ENCODE assay signal across 19 cellular contexts in genomic region chr9:125635888-125636287, GRCh38.
A peak's percentile ranks its signal among the peaks of the same experiment; 100 is the strongest.
DNase-seq lines count a peak whose midpoint lies in the region; TF ChIP-seq lines count a peak whose summit lies in the region.
"Had no signal": no experiment of that assay in that cellular context is flagged by ENCODE, and none has a peak within 500 bp of the region (broad histone marks: within the 10 kb centered on the region; RNA-seq: fewer than 3 reads in every experiment).

No MANE protein-coding gene starts in this region.

- DNase-seq in NCI-H1417 (lab: John Stamatoyannopoulos, UW) (peak; percentile 9 to 62 (median 50)), NCI-H1417 treated with DMSO at 0.1 percent for 48 hours (lab: John Stamatoyannopoulos, UW) (no peak), GM12865 (ENCODE audit: low read depth) (peak; percentile 31), NCI-H524 treated with DMSO at 0.1 percent for 48 hours (lab: John Stamatoyannopoulos, UW) (peak; percentile 51), chondrocyte (ENCODE audit: low spot score) (no peak), activated gamma-delta T cell treated with Interleukin-2 at 50 U/mL for 16 hours (no peak), amygdala (lab: John Stamatoyannopoulos, UW) (no peak)
- no peak for DNase-seq in stimulated activated CD8-positive, alpha-beta memory T cell treated with anti-CD3 and anti-CD28 coated beads, Interleukin-4, amount 100 ng/mL, for 48 hours
- DNase-seq: activated CD8-positive, alpha-beta T cell treated with anti-CD3 and anti-CD28 coated beads, Interleukin-2, amount 10 ng/mL, durations not matched to agents 7 days and 5 days; amniotic stem cell; DND-41; heart left ventricle; spleen; T-helper 1 cell; tibial artery; WERI-Rb-1 had no signal

- H3K9me3 Mint-ChIP-seq in chondrocyte (ENCODE audit: low read depth) = no peaks in the 10 kb centered on the region
- H3K9me3 Mint-ChIP-seq: stimulated activated effector memory CD8-positive, alpha-beta T cell treated with anti-CD3 and anti-CD28 coated beads, Interleukin-12 subunit alpha, Interleukin-12 subunit beta, amount 100 ng/mL, for 72 hours had no signal

- H3K4me1 Mint-ChIP-seq in chondrocyte (ENCODE audit: low read depth) = peaks cover 30% of the 10 kb centered on the region

- peak overlapping the region; percentile 11 for H3K27ac Mint-ChIP-seq in chondrocyte (ENCODE audit: unreplicated experiment)
- H3K27ac Mint-ChIP-seq: activated CD8-positive, alpha-beta T cell treated with anti-CD3 and anti-CD28 coated beads, Interleukin-2, amount 10 ng/mL, durations not matched to agents 7 days and 5 days; nephron; stimulated activated effector memory CD8-positive, alpha-beta T cell treated with anti-CD3 and anti-CD28 coated beads, Interleukin-12 subunit alpha, Interleukin-12 subunit beta, amount 100 ng/mL, for 72 hours had no signal

- H3K4me3 ChIP-seq in GM12865 (ENCODE audit: low read depth, low read length) = no peak overlapping the region
- H3K4me3 ChIP-seq: heart left ventricle, spleen, tibial artery had no signal

- no peaks in the 10 kb centered on the region for H3K27me3 Mint-ChIP-seq in chondrocyte (ENCODE audit: low read depth)
- H3K27me3 Mint-ChIP-seq: progenitor cell of endocrine pancreas had no signal

- H3K36me3 Mint-ChIP-seq in chondrocyte (ENCODE audit: low read depth) = no peaks in the 10 kb centered on the region

- no peak overlapping the region for H3K4me3 Mint-ChIP-seq in chondrocyte (ENCODE audit: unreplicated experiment)
- H3K4me3 Mint-ChIP-seq: activated CD8-positive, alpha-beta T cell treated with anti-CD3 and anti-CD28 coated beads, Interleukin-2, amount 10 ng/mL, durations not matched to agents 7 days and 5 days; nephron; stimulated activated effector memory CD8-positive, alpha-beta T cell treated with anti-CD3 and anti-CD28 coated beads, Interleukin-12 subunit alpha, Interleukin-12 subunit beta, amount 100 ng/mL, for 72 hours had no signal

- TF ChIP-seq CTCF in GM12865 (IDR thresholded peaks at IDR 0.05; ENCODE audit: insufficient read depth, low read depth, low read length, missing control alignments) = no peak
- TF ChIP-seq CTCF in chondrocyte (IDR thresholded peaks at IDR 0.05) = no peak

Comparison
In these comparisons a context has a peak if more than half of its experiments do, and no peak if none do; other contexts are left out.
1. DNase-seq: peak in NCI-H1417 (3 of 3), GM12865 (single experiment) and NCI-H524 treated with DMSO at 0.1 percent for 48 hours (single experiment); none in NCI-H1417 treated with DMSO at 0.1 percent for 48 hours (single experiment), chondrocyte (single experiment), activated gamma-delta T cell treated with Interleukin-2 at 50 U/mL for 16 hours (single experiment), amygdala (0 of 56) and stimulated activated CD8-positive, alpha-beta memory T cell treated with anti-CD3 and anti-CD28 coated beads, Interleukin-4, amount 100 ng/mL, for 48 hours (single experiment).